7 cellular contexts compared by ENCODE assay signal in the genomic region with DNA sequence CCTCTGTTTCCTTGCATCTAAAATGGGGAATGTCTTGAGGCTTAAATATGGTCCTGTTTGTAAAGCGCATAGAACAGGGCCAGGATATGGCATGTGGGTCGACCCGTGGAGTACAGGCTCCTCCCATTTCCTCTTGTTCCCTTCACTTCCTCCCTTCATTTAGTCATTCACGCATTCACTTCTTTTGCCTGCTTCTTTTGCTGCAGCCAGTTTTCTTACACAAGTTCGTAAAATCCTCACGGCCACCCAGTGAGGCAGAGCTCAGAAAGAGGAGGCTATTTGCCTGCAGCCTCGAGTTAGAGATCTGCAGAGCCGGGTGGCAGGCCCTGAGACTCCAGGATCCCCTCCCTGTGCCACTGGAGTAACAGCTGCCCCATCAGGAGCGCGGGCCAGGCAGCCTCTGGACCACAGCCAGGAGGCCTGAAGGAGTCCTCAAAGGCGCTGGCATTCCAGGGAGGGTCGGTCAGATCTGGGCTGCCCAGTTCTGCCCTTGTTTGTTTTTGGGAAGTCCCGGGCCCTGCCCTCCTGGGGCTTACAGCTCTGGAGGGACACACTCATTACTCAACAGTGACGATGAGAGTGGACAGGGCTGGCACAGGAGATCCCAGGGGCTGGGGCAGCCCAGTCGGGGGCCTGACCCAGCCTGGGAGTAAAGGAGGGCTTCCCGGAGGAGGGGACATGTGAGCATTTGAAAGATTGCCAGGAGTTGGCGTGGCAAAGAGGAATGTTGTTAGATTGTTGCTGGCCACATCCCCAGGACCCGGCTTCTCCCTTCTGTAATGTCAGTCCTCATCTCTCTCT. TPM values are rescaled to one million over a fixed set of nuclear protein-coding genes. Genes with fewer than 3 reads are reported as not detected.
DNase-seq lines count a peak whose midpoint lies in the region; ATAC-seq and TF ChIP-seq lines count a peak whose summit lies in the region.

No MANE protein-coding gene starts in this region.

- H2AFZ ChIP-seq in OCI-LY1 (ENCODE audit: low read length), result no peak overlapping the region

- peak; percentile 41 for DNase-seq in GM13976 (ENCODE audit: low spot score)
- DNase-seq in choroid plexus epithelial cell (ENCODE audit: low read depth), result peak; percentile 79
- DNase-seq in myocyte (ENCODE audit: low read depth), result peak; percentile 94
- no peak for DNase-seq in NCI-H526 treated with DMSO at 0.1 percent for 48 hours (lab: John Stamatoyannopoulos, UW)

- no peaks in the 10 kb centered on the region for H3K9me2 ChIP-seq in OCI-LY1 (ENCODE audit: low read depth, low read length)

- H3K4me1 ChIP-seq in OCI-LY1 (ENCODE audit: insufficient read depth, low read length, severe bottlenecking), result peaks cover 65% of the 10 kb centered on the region

- H3K27me3 ChIP-seq in OCI-LY1 (ENCODE audit: insufficient read depth, low read length), result no peaks in the 10 kb centered on the region

- H3K27ac ChIP-seq in OCI-LY1 (ENCODE audit: low read depth, low read length, poor library complexity, severe bottlenecking), result peak overlapping the region; percentile 93

- H3K4me3 ChIP-seq in OCI-LY1 (ENCODE audit: low read depth, low read length, poor library complexity, severe bottlenecking) (peak overlapping the region; percentile 53), choroid plexus epithelial cell (ENCODE audit: low read depth, low read length) (no peak overlapping the region)

- H3K36me3 ChIP-seq in OCI-LY1 (ENCODE audit: insufficient read depth, low read length), result peaks cover 42% of the 10 kb centered on the region

- ATAC-seq in HG03520 (IDR thresholded peaks at IDR 0.05; ENCODE audit: unreplicated experiment), result no peak
- ATAC-seq in HG03469 (IDR thresholded peaks at IDR 0.05; ENCODE audit: unreplicated experiment), result no peak

- in situ Hi-C loops in GM13976 (cut with MboI; ENCODE audit: low sequenced_read_pairs, unreplicated experiment), result no loop called here

- H3K4me2 ChIP-seq in OCI-LY1 (ENCODE audit: low read length), result peak overlapping the region; percentile 52

- H3K9ac ChIP-seq in OCI-LY1 (ENCODE audit: low read length), result peak overlapping the region; percentile 66

- no peaks in the 10 kb centered on the region for H4K20me1 ChIP-seq in OCI-LY1 (ENCODE audit: insufficient read depth, low read length)

- no peaks in the 10 kb centered on the region for H3K9me3 ChIP-seq in OCI-LY1 (ENCODE audit: low read length)

- H3K79me2 ChIP-seq in OCI-LY1 (ENCODE audit: insufficient read depth, low read length), result peaks cover 24% of the 10 kb centered on the region

- H3F3A ChIP-seq in OCI-LY1 (ENCODE audit: insufficient read depth, low read length), result no peaks in the 10 kb centered on the region

- no peak for TF ChIP-seq CTCF in GM13976 (IDR thresholded peaks at IDR 0.05; ENCODE audit: borderline replicate concordance, control extremely low read depth, extremely low read depth, insufficient read depth, missing control alignments)
- no peak for TF ChIP-seq CTCF in OCI-LY1 (IDR thresholded peaks at IDR 0.05; ENCODE audit: low read length)
- no peak for TF ChIP-seq CTCF in choroid plexus epithelial cell (conservative IDR thresholded peaks at IDR 0.05; ENCODE audit: low read depth, low read length)

RNA-seq across cellular contexts. Expression of gene PPP5C, which starts 4.6 kb away (rescaled TPM):
- total RNA-seq in myocyte, result 48.7 and 71.6 TPM in 2 replicates
- polyA plus RNA-seq in myocyte (2012), result 57.6 TPM

RNA-seq across cellular contexts. Expression of gene HIF3A, which starts 54.6 kb away (rescaled TPM):
- not detected in 2 replicates for total RNA-seq in myocyte
- not detected for polyA plus RNA-seq in myocyte (2012)
